15 cellular contexts compared by ENCODE assay signal in genomic region chr3:27228805-27229204, GRCh38.
DNase-seq lines count a peak whose midpoint lies in the region; ATAC-seq and TF ChIP-seq lines count a peak whose summit lies in the region.
"Had no signal": no experiment of that assay in that cellular context is flagged by ENCODE, and none has a peak within 500 bp of the region (broad histone marks: within the 10 kb centered on the region; RNA-seq: fewer than 3 reads in every experiment).

No MANE protein-coding gene starts in this region.

- no peaks in the 10 kb centered on the region for H3K4me1 Mint-ChIP-seq in mesothelial cell of epicardium
- H3K4me1 Mint-ChIP-seq: nephron progenitor cell had no signal

- DNase-seq in SW480 (ENCODE audit: low spot score): peak; percentile 4
- DNase-seq in mesothelial cell of epicardium (ENCODE audit: low spot score in 2 of 2, unreplicated experiment in 2 of 2): no peak
- no peak for DNase-seq in NCI-H2227 treated with DMSO at 0.1 percent for 48 hours (lab: John Stamatoyannopoulos, UW)
- DNase-seq: activated CD4-positive, alpha-beta T cell treated with anti-CD3 and anti-CD28 coated beads, Interleukin-2, amount 50 U/mL, for 48 hours; CD4-positive, alpha-beta memory T cell; NCI-H187; nephron progenitor cell; NK-92 treated with Interleukin-12 subunit alpha and Interleukin-12 subunit beta, amount 100 ng/mL, for 24 hours; tibial artery had no signal

- H3K27me3 Mint-ChIP-seq in mesothelial cell of epicardium (ENCODE audit: low read depth): no peaks in the 10 kb centered on the region
- H3K27me3 Mint-ChIP-seq: CD4-positive, alpha-beta memory T cell had no signal

- H3K9me3 Mint-ChIP-seq in mesothelial cell of epicardium: peaks cover 43% of the 10 kb centered on the region

- H3K27ac Mint-ChIP-seq in mesothelial cell of epicardium: no peak overlapping the region
- H3K27ac Mint-ChIP-seq: activated naive CD4-positive, alpha-beta T cell treated with anti-CD3 and anti-CD28 coated beads, Interleukin-2, amount 50 U/mL, for 24 hours; CD4-positive, alpha-beta memory T cell; nephron progenitor cell had no signal

- peaks cover 2% of the 10 kb centered on the region for H3K36me3 Mint-ChIP-seq in mesothelial cell of epicardium

- TF ChIP-seq CTCF in mesothelial cell of epicardium (IDR thresholded peaks at IDR 0.05; ENCODE audit: unreplicated experiment): peak; percentile 25

- ATAC-seq in GM19372 (IDR thresholded peaks at IDR 0.05; ENCODE audit: low read depth, unreplicated experiment): peak; percentile 51
- ATAC-seq in HG03103 (IDR thresholded peaks at IDR 0.05; ENCODE audit: low read depth, unreplicated experiment): peak; percentile 69
- no peak for ATAC-seq in HG02852 (IDR thresholded peaks at IDR 0.05; ENCODE audit: unreplicated experiment)
- ATAC-seq in GM21390 (IDR thresholded peaks at IDR 0.05; ENCODE audit: unreplicated experiment): no peak
- ATAC-seq in HG02840 (IDR thresholded peaks at IDR 0.05; ENCODE audit: low FRiP score, unreplicated experiment): no peak

- H3K4me3 Mint-ChIP-seq in mesothelial cell of epicardium: no peak overlapping the region
- H3K4me3 Mint-ChIP-seq: activated naive CD4-positive, alpha-beta T cell treated with anti-CD3 and anti-CD28 coated beads, Interleukin-2, amount 50 U/mL, for 24 hours; CD4-positive, alpha-beta memory T cell; nephron progenitor cell had no signal

Comparison
In these comparisons a context has a peak if more than half of its experiments do, and no peak if none do; other contexts are left out.
1. ATAC-seq: peak in GM19372 (single experiment) and HG03103 (single experiment); none in HG02852 (single experiment), GM21390 (single experiment) and HG02840 (single experiment).